9 cellular contexts compared by ENCODE assay signal in the genomic region with DNA sequence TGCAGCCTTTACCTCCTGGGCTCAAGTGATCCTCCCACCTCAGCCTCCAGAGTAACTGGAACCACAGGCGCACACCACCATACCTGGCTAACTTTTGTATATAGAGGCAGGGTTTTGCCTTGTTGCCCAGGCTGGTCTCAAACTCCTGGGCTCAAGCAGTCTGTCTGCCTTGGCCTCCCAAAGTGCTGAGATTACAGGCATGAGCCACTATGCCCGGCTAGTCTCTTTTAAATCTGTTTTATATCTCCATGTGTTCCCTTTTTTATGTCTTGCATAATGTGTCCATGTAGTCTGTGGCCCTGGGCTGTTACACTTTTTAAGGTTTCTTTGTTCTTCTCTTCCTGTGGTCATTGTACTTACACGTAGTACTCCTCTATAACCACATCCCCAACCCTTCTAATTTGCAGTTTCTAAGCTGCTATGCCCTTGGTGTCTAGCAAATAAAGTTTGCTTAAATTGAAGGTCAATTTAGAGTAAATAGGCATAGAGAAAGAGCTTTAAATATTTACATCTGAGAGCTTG. TPM values are rescaled to one million over a fixed set of nuclear protein-coding genes. Genes with fewer than 3 reads are reported as not detected.
DNase-seq lines count a peak whose midpoint lies in the region; ATAC-seq and TF ChIP-seq lines count a peak whose summit lies in the region.
"Had no signal": no experiment of that assay in that cellular context is flagged by ENCODE, and none has a peak within 500 bp of the region (broad histone marks: within the 10 kb centered on the region; RNA-seq: fewer than 3 reads in every experiment).

No MANE protein-coding gene starts in this region.

- H3K4me1 ChIP-seq in ACC112 (ENCODE audit: control insufficient read depth, insufficient read depth, low read length, unreplicated experiment) = peaks cover 71% of the 10 kb centered on the region

- no peak for TF ChIP-seq POLR2A in lower leg skin (IDR thresholded peaks at IDR 0.05)

- H3K36me3 ChIP-seq in ACC112 (ENCODE audit: insufficient read depth, low read length) (peaks cover 2% of the 10 kb centered on the region; the same call in 1 of the 2 replicates), H7 (replicated peaks; ENCODE audit: control insufficient read depth, insufficient read depth, low read length) (no peaks in the 10 kb centered on the region)

- H3K27me3 ChIP-seq in ACC112 (ENCODE audit: insufficient read depth, low read length) = no peaks in the 10 kb centered on the region
- no peaks in the 10 kb centered on the region for H3K27me3 ChIP-seq in H7 (ENCODE audit: control insufficient read depth, insufficient read depth, low read length)

- DNase-seq in SW480 (ENCODE audit: low spot score) (peak; percentile 46), fibroblast of peridontal ligament (ENCODE audit: extremely low read depth) (peak; percentile 45), lower leg skin (ENCODE audit: low spot score in 2 of 2) (no peak), H7 (no peak), NCI-H128 (lab: John Stamatoyannopoulos, UW; ENCODE audit: unreplicated experiment) (no peak), putamen (ENCODE audit: low spot score) (no peak)
- DNase-seq: NCI-H1694 treated with DMSO at 0.1 percent for 48 hours had no signal

- intact Hi-C loops in lower leg skin (cut with DNase I; ENCODE audit: low total_unique reads) = no loop called here

- TF ChIP-seq CTCF in lower leg skin (IDR thresholded peaks at IDR 0.05) = no peak

- peaks cover 100% of the 10 kb centered on the region for H3K79me2 ChIP-seq in ACC112 (ENCODE audit: control insufficient read depth, insufficient read depth, low read length, unreplicated experiment)

- ATAC-seq in HG02678 (IDR thresholded peaks at IDR 0.05; ENCODE audit: unreplicated experiment) = peak; percentile 54

- WGBS in lower leg skin, 2 donors = 64 to 78% methylated on average over 3 of the region's 3 CpGs

- peak overlapping the region; percentile 95 for H3K27ac ChIP-seq in ACC112 (ENCODE audit: low read depth, low read length)

- H3K4me3 ChIP-seq in ACC112 (ENCODE audit: low read depth, low read length) (no peak overlapping the region), lower leg skin (ENCODE audit: low read depth, poor library complexity, severe bottlenecking) (no peak overlapping the region), H7 (ENCODE audit: insufficient read depth, low read depth, low read length) (no peak overlapping the region)

- no peak overlapping the region for H2AFZ ChIP-seq in ACC112 (ENCODE audit: low read length, unreplicated experiment)

RNA-seq across cellular contexts. Expression of gene SOCS5, which starts 48.3 kb away (rescaled TPM):
- 10 to 100 TPM; 12.9 to 22.6 (median 15.2) TPM for total RNA-seq in lower leg skin
- 11.0 and 13.6 TPM in 2 replicates for total RNA-seq in H7 (2014; rRNA removed; shearing (Covaris generic))

Comparison
In these comparisons a context has a peak if more than half of its experiments do, and no peak if none do; other contexts are left out.
1. DNase-seq: peak in SW480 (single experiment) and fibroblast of peridontal ligament (single experiment); none in lower leg skin (0 of 2), H7 (single experiment), NCI-H128 (single experiment) and putamen (single experiment).